18 cellular contexts compared by ENCODE assay signal in the genomic region with DNA sequence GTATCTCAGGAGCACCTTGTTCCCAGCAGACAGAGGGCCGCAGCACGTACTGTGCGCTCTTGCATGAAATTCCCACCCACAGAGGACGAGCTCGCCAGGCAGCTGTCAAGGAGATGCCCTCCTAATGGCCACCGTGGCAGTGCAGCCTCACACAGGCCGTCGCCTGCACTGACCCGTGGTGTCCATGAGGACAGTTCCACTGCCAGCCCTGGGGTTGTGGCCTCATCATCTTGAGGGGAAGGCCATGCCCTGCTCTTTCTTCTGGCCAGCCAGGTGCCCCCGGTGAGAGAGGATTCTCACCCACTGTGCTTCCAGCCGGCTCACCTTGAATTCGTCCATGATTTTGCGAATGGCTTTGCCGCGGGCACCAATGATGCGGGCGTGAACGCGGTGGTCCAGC.
"Had no signal": no experiment of that assay in that cellular context is flagged by ENCODE, and none has a peak within 500 bp of the region (broad histone marks: within the 10 kb centered on the region; RNA-seq: fewer than 3 reads in every experiment).

No MANE protein-coding gene starts in this region.

- H3K4me1 ChIP-seq: colonic mucosa had no signal

- H3K27ac Mint-ChIP-seq: activated CD4-positive, alpha-beta memory T cell treated with anti-CD3 and anti-CD28 coated beads for 36 hours; activated naive CD4-positive, alpha-beta T cell treated with anti-CD3 and anti-CD28 coated beads for 36 hours; natural killer cell treated with Interleukin-12 subunit alpha and Interleukin-12 subunit beta and Interleukin-15 and Interleukin-18, amount 100 ng/mL, for 72 hours; T-helper 2 cell treated with Interferon-gamma antibody and Interleukin-4, amounts not matched to agents 5 μg/mL and 100 μg/mL, for 36 hours had no signal

- H3K4me1 Mint-ChIP-seq: WTC11 had no signal

- H3K27me3 Mint-ChIP-seq: activated CD4-positive, alpha-beta memory T cell treated with anti-CD3 and anti-CD28 coated beads for 36 hours; natural killer cell treated with Interleukin-12 subunit alpha and Interleukin-12 subunit beta and Interleukin-15 and Interleukin-18, amount 100 ng/mL, for 72 hours had no signal

- DNase-seq: activated CD4-positive, alpha-beta memory T cell treated with anti-CD3 and anti-CD28 coated beads for 36 hours; activated CD4-positive, alpha-beta T cell treated with anti-CD3 and anti-CD28 coated beads for 4 hours; activated naive CD4-positive, alpha-beta T cell treated with anti-CD3 and anti-CD28 coated beads for 36 hours; activated T-cell treated with anti-CD3 and anti-CD28 coated beads, Interleukin-2, amount 50 U/mL, for 1 hour; colonic mucosa; effector CD4-positive, alpha-beta T cell; stimulated activated CD4-positive, alpha-beta T cell treated with anti-CD3 and anti-CD28 coated beads, Interleukin-12 subunit alpha, Interleukin-12 subunit beta, amount 100 ng/mL, for 4 hours; stimulated activated CD4-positive, alpha-beta T cell treated with anti-CD3 and anti-CD28 coated beads, Interleukin-1b, Interleukin-23, amount 100 ng/mL, for 48 hours; stimulated activated CD8-positive, alpha-beta memory T cell treated with anti-CD3 and anti-CD28 coated beads, Interleukin-4, amount 100 ng/mL, for 48 hours; stimulated activated naive CD4-positive, alpha-beta T cell had no signal

- H3K4me3 ChIP-seq: cardiac muscle cell, colonic mucosa had no signal

- ATAC-seq: natural killer cell treated with Interleukin-12 subunit alpha and Interleukin-12 subunit beta and Interleukin-15 and Interleukin-18, amount 100 ng/mL, for 72 hours; WTC11 had no signal

- H3K27me3 ChIP-seq: cardiac muscle cell, colonic mucosa, neutrophil had no signal

- H3K27ac ChIP-seq: cardiac muscle cell, colonic mucosa, neutrophil had no signal

- H3K4me3 Mint-ChIP-seq: activated CD4-positive, alpha-beta memory T cell treated with anti-CD3 and anti-CD28 coated beads for 36 hours; activated naive CD4-positive, alpha-beta T cell treated with anti-CD3 and anti-CD28 coated beads for 36 hours; natural killer cell treated with Interleukin-12 subunit alpha and Interleukin-12 subunit beta and Interleukin-15 and Interleukin-18, amount 100 ng/mL, for 72 hours; T-helper 2 cell treated with Interferon-gamma antibody and Interleukin-4, amounts not matched to agents 5 μg/mL and 100 μg/mL, for 36 hours; WTC11 had no signal

- H3K9me3 Mint-ChIP-seq: activated CD4-positive, alpha-beta memory T cell treated with anti-CD3 and anti-CD28 coated beads for 36 hours; activated naive CD4-positive, alpha-beta T cell treated with anti-CD3 and anti-CD28 coated beads for 36 hours; natural killer cell treated with Interleukin-12 subunit alpha and Interleukin-12 subunit beta and Interleukin-15 and Interleukin-18, amount 100 ng/mL, for 72 hours; T-helper 2 cell treated with Interferon-gamma antibody and Interleukin-4, amounts not matched to agents 5 μg/mL and 100 μg/mL, for 36 hours; WTC11 had no signal

- FAIRE-seq: frontal cortex, keratinocyte, TTC549 had no signal

- H3K9me3 ChIP-seq: colonic mucosa, neutrophil had no signal
